19 cellular contexts compared by ENCODE assay signal in the genomic region with DNA sequence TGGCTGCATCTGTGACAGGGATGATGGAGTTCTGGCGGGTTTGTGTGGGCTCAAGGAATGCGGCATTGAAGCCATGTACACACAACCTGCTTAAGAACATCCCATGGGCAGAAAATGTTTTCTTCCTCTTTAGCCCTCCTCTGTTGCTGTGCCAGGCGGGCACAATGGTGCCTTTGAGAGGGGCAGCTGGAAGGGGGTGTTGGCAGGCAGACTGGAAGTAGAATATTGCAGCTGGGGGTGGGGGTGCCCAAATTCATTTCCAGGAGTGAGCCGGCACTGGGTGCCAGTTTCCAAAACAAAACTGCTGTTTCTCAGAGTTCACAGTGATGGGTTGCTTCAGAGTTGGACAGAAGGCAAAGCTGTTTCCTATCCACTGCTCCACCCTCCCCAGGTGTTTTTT.
"Had no signal": no experiment of that assay in that cellular context is flagged by ENCODE, and none has a peak within 500 bp of the region (broad histone marks: within the 10 kb centered on the region; RNA-seq: fewer than 3 reads in every experiment).

No MANE protein-coding gene starts in this region.

- DNase-seq: activated CD4-positive, alpha-beta T cell treated with anti-CD3 and anti-CD28 coated beads, Interleukin-2, amount 50 U/mL, for 4 hours; activated CD8-positive, alpha-beta memory T cell treated with anti-CD3 and anti-CD28 coated beads for 24 hours; activated CD8-positive, alpha-beta memory T cell treated with anti-CD3 and anti-CD28 coated beads, Interleukin-2, amount 50 U/mL, for 4 hours; activated T-cell treated with anti-CD3 and anti-CD28 coated beads, Interleukin-2, amount 50 U/mL, for 24 hours; cortex of kidney; left ventricle myocardium inferior; pancreas; sigmoid colon; stimulated activated CD4-positive, alpha-beta T cell treated with anti-CD3 and anti-CD28 coated beads, Interleukin-15, amount 100 ng/mL, for 24 hours; stomach; T1000 had no signal

- H3K9me3 Mint-ChIP-seq: activated T-cell treated with anti-CD3 and anti-CD28 coated beads, Interleukin-2, amount 50 U/mL, for 24 hours; activated T-helper 17 cell treated with anti-CD3 and anti-CD28 coated beads, Interleukin-2, amount 50 U/mL, for 72 hours; mesothelial cell of epicardium; natural killer cell treated with Interleukin-12 subunit alpha and Interleukin-12 subunit beta and Interleukin-15 and Interleukin-18, amount 100 ng/mL, for 72 hours; stimulated activated memory B cell treated with anti-CD40 and anti-IgM and Interleukin-4, amounts not matched to agents 10 μg/mL and 1 μg/mL and 100 μg/mL, for 72 hours; T-helper 1 cell treated with Interleukin-12 subunit alpha and Interleukin-12 subunit beta and Interleukin-4 antibody, amounts not matched to agents 30 μg/mL and 1 μg/mL, for 36 hours; type B pancreatic cell; WTC11 had no signal

- ATAC-seq: activated T-helper 17 cell treated with anti-CD3 and anti-CD28 coated beads, Interleukin-2, amount 50 U/mL, for 72 hours; natural killer cell treated with Interleukin-12 subunit alpha and Interleukin-12 subunit beta and Interleukin-15 and Interleukin-18, amount 100 ng/mL, for 72 hours; stimulated activated memory B cell treated with anti-CD40 and anti-IgM and Interleukin-4, amounts not matched to agents 10 μg/mL and 1 μg/mL and 100 μg/mL, for 72 hours; WTC11 had no signal

- H3K36me3 Mint-ChIP-seq: activated naive CD8-positive, alpha-beta T cell; mesothelial cell of epicardium; natural killer cell treated with Interleukin-12 subunit alpha and Interleukin-12 subunit beta and Interleukin-15 and Interleukin-18, amount 100 ng/mL, for 72 hours; type B pancreatic cell; WTC11 had no signal

- H3K4me1 Mint-ChIP-seq: activated T-helper 17 cell treated with anti-CD3 and anti-CD28 coated beads, Interleukin-2, amount 50 U/mL, for 72 hours; mesothelial cell of epicardium; stimulated activated memory B cell treated with anti-CD40 and anti-IgM and Interleukin-4, amounts not matched to agents 10 μg/mL and 1 μg/mL and 100 μg/mL, for 72 hours had no signal

- H3K27ac Mint-ChIP-seq: activated naive CD8-positive, alpha-beta T cell; activated T-cell treated with anti-CD3 and anti-CD28 coated beads, Interleukin-2, amount 50 U/mL, for 24 hours; activated T-helper 17 cell treated with anti-CD3 and anti-CD28 coated beads, Interleukin-2, amount 50 U/mL, for 72 hours; mesothelial cell of epicardium; stimulated activated memory B cell treated with anti-CD40 and anti-IgM and Interleukin-4, amounts not matched to agents 10 μg/mL and 1 μg/mL and 100 μg/mL, for 72 hours; T-helper 1 cell treated with Interleukin-12 subunit alpha and Interleukin-12 subunit beta and Interleukin-4 antibody, amounts not matched to agents 30 μg/mL and 1 μg/mL, for 36 hours; type B pancreatic cell; WTC11 had no signal

- H3K4me3 Mint-ChIP-seq: activated naive CD8-positive, alpha-beta T cell; activated T-cell treated with anti-CD3 and anti-CD28 coated beads, Interleukin-2, amount 50 U/mL, for 24 hours; activated T-helper 17 cell treated with anti-CD3 and anti-CD28 coated beads, Interleukin-2, amount 50 U/mL, for 72 hours; mesothelial cell of epicardium; natural killer cell treated with Interleukin-12 subunit alpha and Interleukin-12 subunit beta and Interleukin-15 and Interleukin-18, amount 100 ng/mL, for 72 hours; stimulated activated memory B cell treated with anti-CD40 and anti-IgM and Interleukin-4, amounts not matched to agents 10 μg/mL and 1 μg/mL and 100 μg/mL, for 72 hours; T-helper 1 cell treated with Interleukin-12 subunit alpha and Interleukin-12 subunit beta and Interleukin-4 antibody, amounts not matched to agents 30 μg/mL and 1 μg/mL, for 36 hours; type B pancreatic cell; WTC11 had no signal

- H3K27me3 Mint-ChIP-seq: stimulated activated memory B cell treated with anti-CD40 and anti-IgM and Interleukin-4, amounts not matched to agents 10 μg/mL and 1 μg/mL and 100 μg/mL, for 72 hours had no signal
